Comparison of ENCODE assay signal across 18 cellular contexts in genomic region chr7:136956232-136956631, GRCh38.
DNase-seq lines count a peak whose midpoint lies in the region; ATAC-seq, FAIRE-seq and TF ChIP-seq lines count a peak whose summit lies in the region.
"Had no signal": no experiment of that assay in that cellular context is flagged by ENCODE, and none has a peak within 500 bp of the region (broad histone marks: within the 10 kb centered on the region; RNA-seq: fewer than 3 reads in every experiment).

No MANE protein-coding gene starts in this region.

- H2BK5ac ChIP-seq in IMR-90 (ENCODE audit: low read depth, low read length, poor library complexity, severe bottlenecking), result peak overlapping the region; percentile 98
- H2BK5ac ChIP-seq in mesenchymal stem cell (ENCODE audit: low read depth, low read length, poor library complexity, severe bottlenecking), result no peak overlapping the region

- POLR2A ChIA-PET in IMR-90 (lab: Charles Lee; ENCODE audit: unreplicated experiment), result interaction anchor here (0.6 to 0.7 kb wide), 2 partner anchors 42 to 930 kb away, joined by 3 read pairs; no protein-coding TSS in a partner anchor

- H2BK120ac ChIP-seq in IMR-90 (ENCODE audit: low read depth, low read length), result peak overlapping the region; percentile 100
- no peak overlapping the region for H2BK120ac ChIP-seq in mesenchymal stem cell (ENCODE audit: low read depth, low read length)

- no peaks in the 10 kb centered on the region for H3K27me3 ChIP-seq in IMR-90 (ENCODE audit: control insufficient read depth, insufficient read depth, low read length)
- no peaks in the 10 kb centered on the region for H3K27me3 ChIP-seq in astrocyte (ENCODE audit: insufficient read depth, low read length)
- H3K27me3 ChIP-seq in mesenchymal stem cell (ENCODE audit: control insufficient read depth in 1 of 2, insufficient read depth in 1 of 2, low read length in 2 of 2), result no peaks in the 10 kb centered on the region
- no peaks in the 10 kb centered on the region for H3K27me3 ChIP-seq in esophagus squamous epithelium
- no peaks in the 10 kb centered on the region for H3K27me3 ChIP-seq in right atrium auricular region
- H3K27me3 ChIP-seq: uterus had no signal

- CTCF ChIA-PET in IMR-90 (lab: Yijun Ruan, JAX), result interaction anchor here (0.6 kb wide), 2 partner anchors 33 to 502 kb away, joined by 3 to 5 read pairs; no protein-coding TSS in a partner anchor

- H3K18ac ChIP-seq in IMR-90 (ENCODE audit: low read depth, low read length), result peak overlapping the region; percentile 98; the same call in 1 of the 2 replicates
- no peak overlapping the region for H3K18ac ChIP-seq in mesenchymal stem cell (ENCODE audit: low read depth in 1 of 2, low read length in 2 of 2)

- peaks cover 3% of the 10 kb centered on the region for H3K36me3 Mint-ChIP-seq in astrocyte (ENCODE audit: low read depth, unreplicated experiment)
- H3K36me3 Mint-ChIP-seq: activated naive CD8-positive, alpha-beta T cell treated with anti-CD3 and anti-CD28 coated beads, Interleukin-2, amount 10 ng/mL, durations not matched to agents 7 days and 5 days; WTC11 had no signal

- in situ Hi-C loops in IMR-90 (cut with MboI; ENCODE audit: low sequenced_read_pairs), result no loop called here

- H2AFZ ChIP-seq in IMR-90 (replicated peaks; ENCODE audit: low read length, poor library complexity), result no peak overlapping the region
- no peak overlapping the region for H2AFZ ChIP-seq in astrocyte (ENCODE audit: low read depth, low read length)
- no peak overlapping the region for H2AFZ ChIP-seq in mesenchymal stem cell (ENCODE audit: low read depth, low read length)

- peaks cover 15% of the 10 kb centered on the region for H3K9me1 ChIP-seq in IMR-90 (ENCODE audit: insufficient read depth, low read length)

- H4K5ac ChIP-seq in IMR-90 (ENCODE audit: low read depth, low read length), result peak overlapping the region; percentile 97

- TF ChIP-seq RAD21 in IMR-90 (IDR thresholded peaks at IDR 0.05; ENCODE audit: low read length), result no peak

- peak overlapping the region; percentile 98 for H3K56ac ChIP-seq in IMR-90 (ENCODE audit: extremely low read depth, insufficient read depth, low read length)

- 0 out of 2 replicates have a peak overlapping the region, but pooled peaks have one; percentile 99 for H3K23ac ChIP-seq in IMR-90 (ENCODE audit: low read depth, low read length)
- H3K23ac ChIP-seq in mesenchymal stem cell (ENCODE audit: low read length in 2 of 2), result no peak overlapping the region

- no peak overlapping the region for H3K4me2 ChIP-seq in IMR-90 (ENCODE audit: low read depth, low read length)
- peak overlapping the region; percentile 50 for H3K4me2 ChIP-seq in astrocyte (ENCODE audit: low read length)
- no peak overlapping the region for H3K4me2 ChIP-seq in mesenchymal stem cell (ENCODE audit: low read length, poor library complexity, severe bottlenecking)

- peaks cover 44 to 56% of the 10 kb centered on the region in 2 experiments for H3K79me1 ChIP-seq in IMR-90 (ENCODE audit: low read depth in 1 of 2, low read length in 2 of 2)
- no peaks in the 10 kb centered on the region for H3K79me1 ChIP-seq in mesenchymal stem cell (replicated peaks; ENCODE audit: low read length, poor library complexity, severe bottlenecking)

- H3K27ac Mint-ChIP-seq in astrocyte (ENCODE audit: unreplicated experiment), result peak overlapping the region; percentile 53
- H3K27ac Mint-ChIP-seq: activated naive CD8-positive, alpha-beta T cell treated with anti-CD3 and anti-CD28 coated beads, Interleukin-2, amount 10 ng/mL, durations not matched to agents 7 days and 5 days; WTC11 had no signal

- no peak for TF ChIP-seq CTCF in AG10803 (conservative IDR thresholded peaks at IDR 0.05; ENCODE audit: low read length)
- TF ChIP-seq CTCF in IMR-90 (conservative IDR thresholded peaks at IDR 0.05; ENCODE audit: low read depth, low read length), result no peak
- TF ChIP-seq CTCF in astrocyte (IDR thresholded peaks at IDR 0.05; ENCODE audit: insufficient read depth, low read depth, low read length), result no peak
- no peak for TF ChIP-seq CTCF in esophagus squamous epithelium (IDR thresholded peaks at IDR 0.05)
- no peak for TF ChIP-seq CTCF in right atrium auricular region (IDR thresholded peaks at IDR 0.05)

- H4K8ac ChIP-seq in IMR-90 (ENCODE audit: low read depth in 2 of 2, low read length in 2 of 2) (peak overlapping the region; percentile 91 to 95), mesenchymal stem cell (ENCODE audit: low read length) (no peak overlapping the region)

- peak; percentile 40 for DNase-seq in AG10803 (ENCODE audit: low read depth)
- DNase-seq in IMR-90, result peak; percentile 87
- peak; percentile 84 for DNase-seq in astrocyte (ENCODE audit: low read depth)
- DNase-seq in mesenchymal stem cell, result peak; percentile 70
- DNase-seq in esophagus squamous epithelium (lab: John Stamatoyannopoulos, UW), result no peak
- no peak for DNase-seq in HPDE6-E6E7 (ENCODE audit: extremely low spot score)
- no peak for DNase-seq in right atrium auricular region (ENCODE audit: low spot score)
- no peak for DNase-seq in NCI-H1930 (lab: John Stamatoyannopoulos, UW)
- DNase-seq: activated CD8-positive, alpha-beta memory T cell treated with anti-CD3 and anti-CD28 coated beads, Interleukin-2, amount 50 U/mL, for 4 hours; activated naive CD8-positive, alpha-beta T cell treated with anti-CD3 and anti-CD28 coated beads, Interleukin-2, amount 10 ng/mL, durations not matched to agents 7 days and 5 days; islet precursor cell; NCI-H146; NCI-H748 treated with DMSO at 0.1 percent for 48 hours; stimulated activated naive CD4-positive, alpha-beta T cell; uterus had no signal

- no peaks in the 10 kb centered on the region for H3K79me2 ChIP-seq in astrocyte (ENCODE audit: insufficient read depth, low read length)

- no CpG with 5 or more reads among the region's 1 CpG for WGBS in IMR-90 (ENCODE audit: extremely low coverage in 2 of 2, insufficient read length in 1 of 2), 2 experiments
- WGBS in mesenchymal stem cell, result no CpG with 5 or more reads among the region's 1 CpG
- WGBS in esophagus squamous epithelium, 2 donors, result 71 to 72% methylated on average over 1 of the region's 1 CpG

- H3K14ac ChIP-seq in IMR-90 (replicated peaks; ENCODE audit: low read depth, low read length) (no peak overlapping the region), mesenchymal stem cell (ENCODE audit: low read length in 2 of 2) (no peak overlapping the region)

- no TSS peak for BruUV-seq in IMR-90 (replicated peaks; lab: Mats Ljungman, UMichigan)

- intact Hi-C loops in IMR-90 (cut with micrococcal nuclease), result loop anchor here (5.0 kb wide), 5 partner anchors 41 to 496 kb away; no protein-coding TSS in a partner anchor
- intact Hi-C loops in esophagus squamous epithelium (cut with DNase I), result no loop called here

- H4K20me1 ChIP-seq in IMR-90 (ENCODE audit: insufficient read depth, low read length), result 0 out of 2 replicates have a peak, but pooled peaks cover 5% of the 10 kb centered on the region
- no peaks in the 10 kb centered on the region for H4K20me1 ChIP-seq in astrocyte (ENCODE audit: insufficient read depth, low read length)

- H2AK5ac ChIP-seq in IMR-90 (ENCODE audit: low read depth, low read length), result no peak overlapping the region
- no peak overlapping the region for H2AK5ac ChIP-seq in mesenchymal stem cell (ENCODE audit: low read length, severe bottlenecking)

- peak overlapping the region; percentile 100 for H3K27ac ChIP-seq in IMR-90 (ENCODE audit: insufficient read depth, low read length)
- peak overlapping the region; percentile 83 for H3K27ac ChIP-seq in astrocyte (ENCODE audit: low read depth, low read length)
- H3K27ac ChIP-seq in mesenchymal stem cell (ENCODE audit: low read length, poor library complexity, severe bottlenecking), result peak overlapping the region; percentile 62
- no peak overlapping the region for H3K27ac ChIP-seq in esophagus squamous epithelium
- peak overlapping the region in 1 of 2 donors; percentile 67 for H3K27ac ChIP-seq in right atrium auricular region
- H3K27ac ChIP-seq: coronary artery, uterus had no signal

- FAIRE-seq in astrocyte (lab: Jason Lieb, UNC), result no peak
- FAIRE-seq: frontal cortex had no signal

- H3K4me1 ChIP-seq in IMR-90 (ENCODE audit: control insufficient read depth, insufficient read depth, low read length) (peaks cover 20% of the 10 kb centered on the region), astrocyte (ENCODE audit: insufficient read depth, low read length) (peaks cover 27% of the 10 kb centered on the region), mesenchymal stem cell (ENCODE audit: control insufficient read depth, insufficient read depth, low read depth, low read length) (peaks cover 6% of the 10 kb centered on the region), esophagus squamous epithelium (no peaks in the 10 kb centered on the region), right atrium auricular region (peaks cover 0 to 12% of the 10 kb centered on the region in 2 donors)
- H3K4me1 ChIP-seq: uterus had no signal

- H2BK15ac ChIP-seq in IMR-90 (ENCODE audit: low read depth, low read length) (peak overlapping the region; percentile 94; the same call in 1 of the 3 replicates), mesenchymal stem cell (ENCODE audit: low read depth, poor library complexity, severe bottlenecking) (no peak overlapping the region)

- no peak overlapping the region for H2BK12ac ChIP-seq in mesenchymal stem cell (ENCODE audit: low read length in 2 of 2)

- peak; percentile 70 for ATAC-seq in IMR-90 (ENCODE audit: low read depth)
- ATAC-seq: WTC11 had no signal

- H3K36me3 ChIP-seq in IMR-90 (ENCODE audit: control insufficient read depth, insufficient read depth, low read length), result peaks cover 33% of the 10 kb centered on the region
- H3K36me3 ChIP-seq in astrocyte (ENCODE audit: insufficient read depth, low read length), result no peaks in the 10 kb centered on the region
- H3K36me3 ChIP-seq in mesenchymal stem cell (ENCODE audit: control insufficient read depth in 1 of 2, insufficient read depth in 2 of 2, low read depth in 1 of 2, low read length in 2 of 2), result no peaks in the 10 kb centered on the region
- H3K36me3 ChIP-seq in esophagus squamous epithelium, result no peaks in the 10 kb centered on the region
- H3K36me3 ChIP-seq in right atrium auricular region, result peaks cover 4% of the 10 kb centered on the region
- H3K36me3 ChIP-seq: uterus had no signal

- dilution Hi-C loops in IMR-90 (cut with HindIII; ENCODE audit: low sequenced_read_pairs, unreplicated experiment), result no loop called here

- H3K4ac ChIP-seq in IMR-90 (ENCODE audit: low read depth, low read length) (peak overlapping the region; percentile 98; the same call in 1 of the 2 replicates), mesenchymal stem cell (ENCODE audit: low read depth in 1 of 2, low read length in 2 of 2) (no peak overlapping the region)

- peaks cover 23% of the 10 kb centered on the region for H3K4me1 Mint-ChIP-seq in astrocyte (ENCODE audit: low read depth, unreplicated experiment)
- H3K4me1 Mint-ChIP-seq: activated naive CD8-positive, alpha-beta T cell treated with anti-CD3 and anti-CD28 coated beads, Interleukin-2, amount 10 ng/mL, durations not matched to agents 7 days and 5 days; WTC11 had no signal

- H3K4me3 ChIP-seq in AG10803 (ENCODE audit: low read length), result no peak overlapping the region
- H3K4me3 ChIP-seq in IMR-90 (ENCODE audit: insufficient read depth, low read depth, low read length), result no peak overlapping the region
- H3K4me3 ChIP-seq in astrocyte (ENCODE audit: insufficient read depth, low read depth, low read length), result no peak overlapping the region
- no peak overlapping the region for H3K4me3 ChIP-seq in mesenchymal stem cell (ENCODE audit: insufficient read depth in 1 of 2, low read depth in 1 of 2, low read length in 2 of 2)
- no peak overlapping the region for H3K4me3 ChIP-seq in esophagus squamous epithelium
- H3K4me3 ChIP-seq in right atrium auricular region, result no peak overlapping the region
- H3K4me3 ChIP-seq: coronary artery, uterus had no signal

- H3K9me3 ChIP-seq in IMR-90 (ENCODE audit: control insufficient read depth, insufficient read depth, low read length) (no peaks in the 10 kb centered on the region), astrocyte (ENCODE audit: insufficient read depth, low read depth, low read length) (no peaks in the 10 kb centered on the region), mesenchymal stem cell (ENCODE audit: control insufficient read depth, low read length) (no peaks in the 10 kb centered on the region), esophagus squamous epithelium (no peaks in the 10 kb centered on the region), right atrium auricular region (no peaks in the 10 kb centered on the region)
- H3K9me3 ChIP-seq: uterus had no signal

- H2AK9ac ChIP-seq in IMR-90 (replicated peaks; ENCODE audit: low read depth, low read length, poor library complexity), result no peak overlapping the region

- H3K4me3 Mint-ChIP-seq in astrocyte (ENCODE audit: unreplicated experiment), result no peak overlapping the region
- H3K4me3 Mint-ChIP-seq: activated naive CD8-positive, alpha-beta T cell treated with anti-CD3 and anti-CD28 coated beads, Interleukin-2, amount 10 ng/mL, durations not matched to agents 7 days and 5 days; WTC11 had no signal

- H3K27me3 Mint-ChIP-seq in astrocyte (ENCODE audit: low read depth, unreplicated experiment), result no peaks in the 10 kb centered on the region
- H3K27me3 Mint-ChIP-seq: activated naive CD8-positive, alpha-beta T cell treated with anti-CD3 and anti-CD28 coated beads, Interleukin-2, amount 10 ng/mL, durations not matched to agents 7 days and 5 days had no signal

- peak overlapping the region; percentile 96; the same call in 1 of the 2 replicates for H2BK20ac ChIP-seq in IMR-90 (ENCODE audit: low read depth, low read length)

- peak overlapping the region; percentile 100; the same call in 1 of the 2 replicates for H4K91ac ChIP-seq in IMR-90 (ENCODE audit: insufficient read depth, low read depth, low read length)
- H4K91ac ChIP-seq in mesenchymal stem cell (ENCODE audit: low read length), result no peak overlapping the region

- H3K9ac ChIP-seq in IMR-90 (ENCODE audit: low read depth, low read length) (no peak overlapping the region), astrocyte (ENCODE audit: low read length) (peak overlapping the region; percentile 56), mesenchymal stem cell (ENCODE audit: low read length) (no peak overlapping the region)

- TF ChIP-seq POLR2A in IMR-90 (IDR thresholded peaks at IDR 0.05; ENCODE audit: low read depth, low read length), result no peak
- TF ChIP-seq POLR2A in esophagus squamous epithelium (IDR thresholded peaks at IDR 0.05), result no peak

- no peaks in the 10 kb centered on the region for H3K9me3 Mint-ChIP-seq in astrocyte (ENCODE audit: unreplicated experiment)
- H3K9me3 Mint-ChIP-seq: activated naive CD8-positive, alpha-beta T cell treated with anti-CD3 and anti-CD28 coated beads, Interleukin-2, amount 10 ng/mL, durations not matched to agents 7 days and 5 days had no signal

Comparison
In these comparisons a context has a peak if more than half of its experiments do, and no peak if none do; other contexts are left out.
1. DNase-seq: peak in AG10803 (single experiment), IMR-90 (single experiment), astrocyte (single experiment) and mesenchymal stem cell (single experiment); none in esophagus squamous epithelium (single experiment), HPDE6-E6E7 (single experiment), right atrium auricular region (single experiment) and NCI-H1930 (0 of 2).
2. H3K27ac ChIP-seq: peak in IMR-90 (single experiment), astrocyte (single experiment) and mesenchymal stem cell (single experiment); none in esophagus squamous epithelium (0 of 4).